ENCODE assay signal across 21 cellular contexts in genomic region chr6:137105375-137105774, GRCh38.
DNase-seq lines count a peak whose midpoint lies in the region; ATAC-seq, FAIRE-seq and TF ChIP-seq lines count a peak whose summit lies in the region.
"Had no signal": no experiment of that assay in that cellular context is flagged by ENCODE, and none has a peak within 500 bp of the region (broad histone marks: within the 10 kb centered on the region; RNA-seq: fewer than 3 reads in every experiment).

No MANE protein-coding gene starts in this region.

- FAIRE-seq in bronchial epithelial cell (lab: Jason Lieb, UNC), result no peak
- FAIRE-seq: H1 had no signal

- no peaks in the 10 kb centered on the region for H3K27me3 Mint-ChIP-seq in IgD-negative memory B cell
- H3K27me3 Mint-ChIP-seq in memory B cell, result no peaks in the 10 kb centered on the region

- no peak for TF ChIP-seq EP300 in stomach (IDR thresholded peaks at IDR 0.05)

- H3K9me3 Mint-ChIP-seq in IgD-negative memory B cell (no peaks in the 10 kb centered on the region), memory B cell (no peaks in the 10 kb centered on the region)

- no peaks in the 10 kb centered on the region for H3K36me3 Mint-ChIP-seq in IgD-negative memory B cell
- H3K36me3 Mint-ChIP-seq in memory B cell, result peaks cover 2% of the 10 kb centered on the region

- peaks cover 0 to 6% (median 0%) of the 10 kb centered on the region in 4 donors for H3K9me3 ChIP-seq in stomach
- H3K9me3 ChIP-seq: thoracic aorta had no signal

- H3K4me3 Mint-ChIP-seq in IgD-negative memory B cell, result peak overlapping the region in 2 of 4 donors; percentile 41 to 47
- peak overlapping the region; percentile 63 for H3K4me3 Mint-ChIP-seq in memory B cell
- H3K4me3 Mint-ChIP-seq: naive thymus-derived CD8-positive, alpha-beta T cell had no signal

- DNase-seq in ELF-1 (ENCODE audit: low read depth, low spot score) (peak; percentile 34), bronchial epithelial cell (ENCODE audit: low read depth) (peak; percentile 88), memory B cell (ENCODE audit: low spot score in 2 of 2) (no peak), 8988T (no peak), NCI-H1417 treated with DMSO at 0.1 percent for 48 hours (lab: John Stamatoyannopoulos, UW) (no peak), stomach (no peak)
- DNase-seq: activated CD4-positive, CD25-positive, alpha-beta regulatory T cell; activated CD8-positive, alpha-beta memory T cell treated with anti-CD3 and anti-CD28 coated beads for 24 hours; AML-193; brain microvascular endothelial cell; glutamatergic neuron; naive thymus-derived CD8-positive, alpha-beta T cell; NCI-H2081 treated with DMSO at 0.1 percent for 48 hours; NCI-H524 treated with DMSO at 0.1 percent for 48 hours; posterior cingulate gyrus; SIG-M5; stimulated activated CD4-positive, alpha-beta T cell treated with anti-CD3 and anti-CD28 coated beads, Interleukin-4, amount 100 ng/mL, for 24 hours had no signal

- no peaks in the 10 kb centered on the region for H3K27me3 ChIP-seq in bronchial epithelial cell (ENCODE audit: control insufficient read depth, insufficient read depth, low read length)
- no peaks in the 10 kb centered on the region for H3K27me3 ChIP-seq in stomach
- H3K27me3 ChIP-seq: brain microvascular endothelial cell had no signal

- no peak overlapping the region for H3K27ac ChIP-seq in stomach
- H3K27ac ChIP-seq: brain microvascular endothelial cell, thoracic aorta had no signal

- TF ChIP-seq POLR2A in stomach (IDR thresholded peaks at IDR 0.05), result no peak

- H3K36me3 ChIP-seq in bronchial epithelial cell (ENCODE audit: control insufficient read depth, insufficient read depth, low read length), result no peaks in the 10 kb centered on the region
- H3K36me3 ChIP-seq in stomach, result no peaks in the 10 kb centered on the region
- H3K36me3 ChIP-seq: brain microvascular endothelial cell, thoracic aorta had no signal

- H3K4me1 Mint-ChIP-seq in IgD-negative memory B cell, result peaks cover 43 to 57% (median 52%) of the 10 kb centered on the region in 3 donors
- H3K4me1 Mint-ChIP-seq in memory B cell, result peaks cover 51% of the 10 kb centered on the region

- WGBS in stomach, 5 donors, result 41 to 68% (median 61%) methylated on average over 4 of the region's 4 CpGs

- H3K4me1 ChIP-seq in stomach, result no peaks in the 10 kb centered on the region

- H3K27ac Mint-ChIP-seq in IgD-negative memory B cell (peak overlapping the region; percentile 2 to 86 (median 66)), memory B cell (peak overlapping the region; percentile 75)

- TF ChIP-seq CTCF in bronchial epithelial cell (IDR thresholded peaks at IDR 0.05; ENCODE audit: insufficient read depth, low read length, severe bottlenecking), result no peak
- no peak for TF ChIP-seq CTCF in stomach (IDR thresholded peaks at IDR 0.05)

- no peak overlapping the region for H3K4me3 ChIP-seq in bronchial epithelial cell (ENCODE audit: low read depth, low read length)
- no peak overlapping the region for H3K4me3 ChIP-seq in stomach
- H3K4me3 ChIP-seq: thoracic aorta had no signal

- ATAC-seq in memory B cell (ENCODE audit: low read depth), result no peak
- ATAC-seq in HG02981 (IDR thresholded peaks at IDR 0.05; ENCODE audit: unreplicated experiment), result no peak
- ATAC-seq: naive thymus-derived CD8-positive, alpha-beta T cell had no signal

- intact Hi-C loops in stomach (cut with DNase I; ENCODE audit: low total_unique reads), result no loop called here

Comparison
In these comparisons a context has a peak if more than half of its experiments do, and no peak if none do; other contexts are left out.
1. DNase-seq: peak in ELF-1 (single experiment) and bronchial epithelial cell (single experiment); none in memory B cell (0 of 2), 8988T (single experiment), NCI-H1417 treated with DMSO at 0.1 percent for 48 hours (single experiment) and stomach (single experiment).